ENCODE assay signal across 18 cellular contexts in genomic region chr6:34177181-34177591, GRCh38. TPM values are rescaled to one million over a fixed set of nuclear protein-coding genes. Genes with fewer than 3 reads are reported as not detected.
"Had no signal": no experiment of that assay in that cellular context is flagged by ENCODE, and none has a peak within 500 bp of the region (broad histone marks: within the 10 kb centered on the region; RNA-seq: fewer than 3 reads in every experiment).

No MANE protein-coding gene starts in this region.

- H3K27me3 Mint-ChIP-seq: activated CD4-positive, alpha-beta T cell treated with anti-CD3 and anti-CD28 coated beads for 36 hours; activated CD8-positive, alpha-beta T cell treated with anti-CD3 and anti-CD28 coated beads for 36 hours; naive thymus-derived CD8-positive, alpha-beta T cell had no signal

- H3K4me3 ChIP-seq: breast epithelium, esophagus muscularis mucosa, mucosa of descending colon, testis had no signal

- H3K36me3 Mint-ChIP-seq: naive thymus-derived CD8-positive, alpha-beta T cell had no signal

- H3K27me3 ChIP-seq: breast epithelium, testis had no signal

- ATAC-seq: activated CD4-positive, alpha-beta T cell treated with anti-CD3 and anti-CD28 coated beads for 36 hours; activated CD8-positive, alpha-beta T cell treated with anti-CD3 and anti-CD28 coated beads for 36 hours; mucosa of descending colon; naive thymus-derived CD8-positive, alpha-beta T cell; right cardiac atrium had no signal

- H3K4me3 Mint-ChIP-seq: activated CD4-positive, alpha-beta T cell treated with anti-CD3 and anti-CD28 coated beads for 36 hours; activated CD8-positive, alpha-beta T cell treated with anti-CD3 and anti-CD28 coated beads for 36 hours; naive thymus-derived CD8-positive, alpha-beta T cell had no signal

- H3K27ac Mint-ChIP-seq: activated CD4-positive, alpha-beta T cell treated with anti-CD3 and anti-CD28 coated beads for 36 hours; activated CD8-positive, alpha-beta T cell treated with anti-CD3 and anti-CD28 coated beads for 36 hours; progenitor cell of endocrine pancreas had no signal

- H3K9me3 Mint-ChIP-seq: activated CD8-positive, alpha-beta T cell treated with anti-CD3 and anti-CD28 coated beads for 36 hours; naive thymus-derived CD8-positive, alpha-beta T cell had no signal

- H3K9me3 ChIP-seq: breast epithelium, esophagus muscularis mucosa, mucosa of descending colon, testis had no signal

- H3K4me1 ChIP-seq: breast epithelium, esophagus muscularis mucosa, testis had no signal

- DNase-seq: activated CD4-positive, alpha-beta T cell treated with anti-CD3 and anti-CD28 coated beads for 36 hours; activated CD8-positive, alpha-beta T cell treated with anti-CD3 and anti-CD28 coated beads for 36 hours; activated T-cell treated with anti-CD3 and anti-CD28 coated beads for 4 hours; hypothalamus; mucosa of descending colon; naive thymus-derived CD8-positive, alpha-beta T cell; right cardiac atrium; stimulated activated CD4-positive, alpha-beta T cell treated with anti-CD3 and anti-CD28 coated beads, Interleukin-1b, Interleukin-23, amount 100 ng/mL, for 48 hours; stimulated activated naive CD4-positive, alpha-beta T cell; SW 1271; T1000; testis had no signal

- H3K36me3 ChIP-seq: breast epithelium, esophagus muscularis mucosa had no signal

- H3K27ac ChIP-seq: breast epithelium, esophagus muscularis mucosa, testis, VCaP had no signal

RNA-seq across cellular contexts. Expression of gene GRM4, which starts 31.3 kb away (rescaled TPM):
- total RNA-seq: aorta; breast epithelium; esophagus muscularis mucosa; lung microvascular endothelial cell; naive thymus-derived CD8-positive, alpha-beta T cell; right cardiac atrium had no signal
- polyA plus RNA-seq: aorta; naive thymus-derived CD8-positive, alpha-beta T cell; right cardiac atrium had no signal
